21 cellular contexts compared by ENCODE assay signal in the genomic region with DNA sequence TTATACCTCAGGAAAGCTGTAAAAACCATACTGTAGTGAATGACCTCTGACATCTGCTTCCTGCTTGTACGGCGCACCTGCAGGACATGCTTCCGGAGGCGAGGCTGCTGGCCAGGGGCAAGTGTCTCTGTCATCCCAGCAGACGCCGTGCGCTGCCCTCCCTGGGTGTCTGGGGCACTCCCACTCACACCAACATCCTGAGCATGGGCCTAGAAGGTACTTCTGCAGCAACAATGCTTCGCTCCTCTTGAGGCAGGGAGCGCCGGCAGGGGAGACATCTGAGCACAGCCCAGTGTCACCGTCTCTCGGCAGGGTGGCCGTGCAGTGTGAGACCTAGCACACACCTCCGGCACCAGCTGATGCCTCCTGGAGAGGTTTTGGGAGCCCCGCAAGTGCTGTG.
"Had no signal": no experiment of that assay in that cellular context is flagged by ENCODE, and none has a peak within 500 bp of the region (broad histone marks: within the 10 kb centered on the region; RNA-seq: fewer than 3 reads in every experiment).

No MANE protein-coding gene starts in this region.

- H3K4me1 ChIP-seq: SJCRH30, spleen, upper lobe of left lung had no signal

- H3K27ac ChIP-seq: SJCRH30, spleen, upper lobe of left lung, WERI-Rb-1 had no signal

- H3K27me3 Mint-ChIP-seq: activated T-helper 17 cell treated with anti-CD3 and anti-CD28 coated beads, Interleukin-2, amount 50 U/mL, for 72 hours had no signal

- ATAC-seq: activated CD8-positive, alpha-beta T cell treated with anti-CD3 and anti-CD28 coated beads, Interleukin-2, amount 10 ng/mL, durations not matched to agents 7 days and 5 days; activated T-helper 17 cell treated with anti-CD3 and anti-CD28 coated beads, Interleukin-2, amount 50 U/mL, for 72 hours had no signal

- H3K9me3 ChIP-seq: SJCRH30, upper lobe of left lung had no signal

- DNase-seq: activated CD4-positive, alpha-beta T cell treated with anti-CD3 and anti-CD28 coated beads, Interleukin-2, amount 10 ng/mL, durations not matched to agents 7 days and 5 days; activated CD4-positive, CD25-positive, alpha-beta regulatory T cell treated with anti-CD3 and anti-CD28 coated beads, Interleukin-2, amount 50 U/mL, for 72 hours; activated CD8-positive, alpha-beta T cell treated with anti-CD3 and anti-CD28 coated beads, Interleukin-2, amount 10 ng/mL, durations not matched to agents 7 days and 5 days; activated naive CD4-positive, alpha-beta T cell treated with Interleukin-2 at 50 U/mL for 16 hours; activated naive CD8-positive, alpha-beta T cell treated with anti-CD3 and anti-CD28 coated beads for 36 hours; activated T-cell treated with anti-CD3 and anti-CD28 coated beads, Interleukin-2, amount 50 U/mL, for 1 hour; amygdala; effector CD4-positive, alpha-beta T cell; hippocampal formation; mammary epithelial cell; midbrain; nephron progenitor cell; occipital lobe; SJCRH30; spleen; stimulated activated CD4-positive, alpha-beta T cell treated with anti-CD3 and anti-CD28 coated beads, Interleukin-4, amount 100 ng/mL, for 1 hour; stimulated activated naive CD4-positive, alpha-beta T cell treated with Interleukin-2 at 50 U/mL for 16 hours; T-helper 1 cell; WERI-Rb-1 had no signal

- H3K27ac Mint-ChIP-seq: activated CD4-positive, alpha-beta T cell treated with anti-CD3 and anti-CD28 coated beads, Interleukin-2, amount 10 ng/mL, durations not matched to agents 7 days and 5 days; activated CD8-positive, alpha-beta T cell treated with anti-CD3 and anti-CD28 coated beads, Interleukin-2, amount 10 ng/mL, durations not matched to agents 7 days and 5 days; activated naive CD8-positive, alpha-beta T cell treated with anti-CD3 and anti-CD28 coated beads for 36 hours; activated T-helper 17 cell treated with anti-CD3 and anti-CD28 coated beads, Interleukin-2, amount 50 U/mL, for 72 hours; nephron progenitor cell had no signal

- H3K4me3 Mint-ChIP-seq: activated CD4-positive, alpha-beta T cell treated with anti-CD3 and anti-CD28 coated beads, Interleukin-2, amount 10 ng/mL, durations not matched to agents 7 days and 5 days; activated CD8-positive, alpha-beta T cell treated with anti-CD3 and anti-CD28 coated beads, Interleukin-2, amount 10 ng/mL, durations not matched to agents 7 days and 5 days; activated naive CD8-positive, alpha-beta T cell treated with anti-CD3 and anti-CD28 coated beads for 36 hours; activated T-helper 17 cell treated with anti-CD3 and anti-CD28 coated beads, Interleukin-2, amount 50 U/mL, for 72 hours; nephron progenitor cell had no signal

- H3K36me3 ChIP-seq: SJCRH30, upper lobe of left lung, WERI-Rb-1 had no signal

- H3K27me3 ChIP-seq: SJCRH30, spleen, upper lobe of left lung had no signal

- H3K4me3 ChIP-seq: SJCRH30, spleen, upper lobe of left lung had no signal
